In the genomic region with DNA sequence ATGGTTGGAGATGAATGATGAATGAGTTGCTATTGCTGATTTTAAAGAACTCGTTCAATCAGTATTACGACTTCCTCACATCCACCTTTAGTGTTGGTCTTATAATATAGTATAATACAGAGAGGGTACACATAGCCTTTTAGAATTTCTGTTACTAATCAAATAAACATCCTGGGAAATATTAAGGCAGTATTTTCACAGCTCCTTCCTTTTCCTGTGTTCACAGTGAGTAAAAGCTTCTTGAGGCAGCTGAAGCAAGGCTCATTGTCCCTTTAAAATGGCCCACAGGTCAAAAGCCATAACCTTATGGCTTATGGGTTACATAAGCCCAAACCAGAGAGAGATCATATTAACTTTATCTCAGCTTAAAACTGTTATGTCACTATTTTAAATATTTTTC, we compare ENCODE assay signal across 1 cellular context.
TF ChIP-seq lines count a peak whose summit lies in the region.

No MANE protein-coding gene starts in this region.

TF ChIP-seq in SK-N-SH, 30 proteins besides CTCF, POLR2A, EP300 and RAD21:
- TF ChIP-seq NFIC (IDR thresholded peaks at IDR 0.05; ENCODE audit: borderline replicate concordance) (no peak), CHD2 (IDR thresholded peaks at IDR 0.05; ENCODE audit: low read length, partially characterized antibody) (no peak), GATA2 (CRISPR knock-in tag; IDR thresholded peaks at IDR 0.05) (no peak), PBX3 (IDR thresholded peaks at IDR 0.05) (no peak), FOXJ3 (CRISPR knock-in tag; IDR thresholded peaks at IDR 0.05) (no peak), POLR2AphosphoS5 (IDR thresholded peaks at IDR 0.05; ENCODE audit: low read depth, low read length) (no peak), REST (IDR thresholded peaks at IDR 0.05; ENCODE audit: low read depth, low read length) (no peak), RFX5 (IDR thresholded peaks at IDR 0.05; ENCODE audit: low read length) (no peak), SIN3A (IDR thresholded peaks at IDR 0.05; ENCODE audit: borderline replicate concordance, low read depth, low read length) (no peak), FOXM1 (IDR thresholded peaks at IDR 0.05; ENCODE audit: low read depth) (no peak), YY1 (IDR thresholded peaks at IDR 0.05; ENCODE audit: low read depth) (no peak), FOSL2 (IDR thresholded peaks at IDR 0.05; ENCODE audit: borderline replicate concordance, low read depth) (no peak), TCF12 (IDR thresholded peaks at IDR 0.05) (no peak), GABPA (IDR thresholded peaks at IDR 0.05; ENCODE audit: low read depth) (no peak), MXI1 (IDR thresholded peaks at IDR 0.05; ENCODE audit: low read depth, low read length) (no peak)
- TF ChIP-seq, protein P1, sequence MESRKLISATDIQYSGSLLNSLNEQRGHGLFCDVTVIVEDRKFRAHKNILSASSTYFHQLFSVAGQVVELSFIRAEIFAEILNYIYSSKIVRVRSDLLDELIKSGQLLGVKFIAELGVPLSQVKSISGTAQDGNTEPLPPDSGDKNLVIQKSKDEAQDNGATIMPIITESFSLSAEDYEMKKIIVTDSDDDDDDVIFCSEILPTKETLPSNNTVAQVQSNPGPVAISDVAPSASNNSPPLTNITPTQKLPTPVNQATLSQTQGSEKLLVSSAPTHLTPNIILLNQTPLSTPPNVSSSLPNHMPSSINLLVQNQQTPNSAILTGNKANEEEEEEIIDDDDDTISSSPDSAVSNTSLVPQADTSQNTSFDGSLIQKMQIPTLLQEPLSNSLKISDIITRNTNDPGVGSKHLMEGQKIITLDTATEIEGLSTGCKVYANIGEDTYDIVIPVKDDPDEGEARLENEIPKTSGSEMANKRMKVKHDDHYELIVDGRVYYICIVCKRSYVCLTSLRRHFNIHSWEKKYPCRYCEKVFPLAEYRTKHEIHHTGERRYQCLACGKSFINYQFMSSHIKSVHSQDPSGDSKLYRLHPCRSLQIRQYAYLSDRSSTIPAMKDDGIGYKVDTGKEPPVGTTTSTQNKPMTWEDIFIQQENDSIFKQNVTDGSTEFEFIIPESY (IDR thresholded peaks at IDR 0.05; ENCODE audit: borderline replicate concordance, low read depth), result no peak
- TF ChIP-seq, protein P2, sequence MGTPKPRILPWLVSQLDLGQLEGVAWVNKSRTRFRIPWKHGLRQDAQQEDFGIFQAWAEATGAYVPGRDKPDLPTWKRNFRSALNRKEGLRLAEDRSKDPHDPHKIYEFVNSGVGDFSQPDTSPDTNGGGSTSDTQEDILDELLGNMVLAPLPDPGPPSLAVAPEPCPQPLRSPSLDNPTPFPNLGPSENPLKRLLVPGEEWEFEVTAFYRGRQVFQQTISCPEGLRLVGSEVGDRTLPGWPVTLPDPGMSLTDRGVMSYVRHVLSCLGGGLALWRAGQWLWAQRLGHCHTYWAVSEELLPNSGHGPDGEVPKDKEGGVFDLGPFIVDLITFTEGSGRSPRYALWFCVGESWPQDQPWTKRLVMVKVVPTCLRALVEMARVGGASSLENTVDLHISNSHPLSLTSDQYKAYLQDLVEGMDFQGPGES (IDR thresholded peaks at IDR 0.05; ENCODE audit: low read depth, low read length), result no peak
